In the genomic region with DNA sequence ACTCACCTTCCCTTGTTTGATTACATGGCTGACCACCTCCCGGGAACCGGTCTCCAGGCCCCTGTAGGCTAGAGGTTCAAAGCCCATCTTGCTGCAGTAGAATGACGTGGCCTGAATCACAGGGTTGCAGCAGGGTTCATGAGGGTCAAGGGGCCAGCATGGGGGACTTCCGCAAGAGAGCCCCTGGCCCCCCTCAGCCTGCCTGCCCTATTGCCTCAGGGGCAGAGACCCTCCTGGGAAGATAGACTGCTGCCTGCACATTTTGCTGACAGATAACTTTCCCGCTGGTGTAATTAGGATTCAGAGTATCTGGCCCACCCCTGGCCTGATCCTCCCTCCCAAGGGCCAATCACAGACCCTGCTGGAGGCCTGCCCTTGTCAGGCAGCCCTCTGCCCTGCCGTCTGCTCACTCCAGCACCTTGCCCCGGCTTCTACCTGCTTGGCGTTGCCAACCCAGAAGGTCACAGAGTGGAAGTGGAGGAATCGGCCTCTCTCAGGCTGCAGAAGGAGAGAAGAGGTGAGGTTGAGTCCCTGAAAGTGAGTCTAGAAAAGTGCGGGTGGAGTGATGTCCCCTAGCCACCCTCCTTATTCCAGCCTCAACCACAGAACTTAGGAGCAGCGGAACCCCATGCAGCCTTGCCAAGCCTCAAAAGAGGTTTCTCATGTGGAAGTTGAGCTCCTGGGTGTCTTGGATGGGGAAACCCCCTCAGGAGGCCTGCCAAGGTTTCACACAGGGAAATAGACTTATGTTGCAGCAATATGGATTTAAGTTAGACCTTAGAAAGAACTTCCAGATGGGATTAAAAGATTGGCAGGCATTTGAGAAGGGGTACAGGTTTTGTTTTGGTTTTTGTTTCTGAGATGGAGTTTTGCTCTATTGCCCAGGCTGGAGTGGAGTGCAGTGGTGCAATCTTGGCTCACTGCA, we compare ENCODE assay signal across 20 cellular contexts. TPM values are rescaled to one million over a fixed set of nuclear protein-coding genes. Genes with fewer than 3 reads are reported as not detected.
A peak's percentile ranks its signal among the peaks of the same experiment; 100 is the strongest.
DNase-seq lines count a peak whose midpoint lies in the region; ATAC-seq and TF ChIP-seq lines count a peak whose summit lies in the region.
"Had no signal": no experiment of that assay in that cellular context is flagged by ENCODE, and none has a peak within 500 bp of the region (broad histone marks: within the 10 kb centered on the region; RNA-seq: fewer than 3 reads in every experiment).

No MANE protein-coding gene starts in this region.

- H4K20me1 ChIP-seq in neural progenitor cell (ENCODE audit: low read depth) = no peaks in the 10 kb centered on the region

- H3K9ac ChIP-seq in neural progenitor cell = peak overlapping the region; percentile 20

- H3K27me3 ChIP-seq in gastroesophageal sphincter = no peaks in the 10 kb centered on the region
- no peaks in the 10 kb centered on the region for H3K27me3 ChIP-seq in neural progenitor cell
- no peaks in the 10 kb centered on the region for H3K27me3 ChIP-seq in HAP-1 (ENCODE audit: low read depth)
- H3K27me3 ChIP-seq: gastrocnemius medialis had no signal

- TF ChIP-seq POLR2A in gastroesophageal sphincter (IDR thresholded peaks at IDR 0.05) = no peak

- ATAC-seq in gastroesophageal sphincter (no peak), GM18907 (IDR thresholded peaks at IDR 0.05; ENCODE audit: unreplicated experiment) (no peak), sciatic nerve (no peak)
- ATAC-seq: gastrocnemius medialis had no signal

- no peak overlapping the region for H3K4me2 ChIP-seq in neural progenitor cell

- DNase-seq in NCI-H82 (lab: John Stamatoyannopoulos, UW) (peak; percentile 37), NCI-H82 treated with DMSO at 0.1 percent for 48 hours (lab: John Stamatoyannopoulos, UW; ENCODE audit: unreplicated experiment) (no peak), neural progenitor cell (ENCODE audit: low spot score) (peak; percentile 15), HAP-1 (ENCODE audit: low spot score in 2 of 2) (no peak), sciatic nerve (ENCODE audit: low spot score) (no peak), iPS-NIHi7 (ENCODE audit: extremely low spot score) (no peak)
- DNase-seq: activated CD4-positive, alpha-beta T cell treated with anti-CD3 and anti-CD28 coated beads, Interleukin-2, amount 50 U/mL, for 4 hours; activated naive CD8-positive, alpha-beta T cell treated with anti-CD3 and anti-CD28 coated beads for 36 hours; activated T-cell treated with anti-CD3 and anti-CD28 coated beads, Interleukin-2, amount 50 U/mL, for 1 hour; DMS153; gastrocnemius medialis; islet precursor cell; NCI-H187 treated with DMSO at 0.1 percent for 48 hours; NCI-H526; posterior cingulate gyrus; SK-N-SH had no signal

- H3F3A ChIP-seq in neural progenitor cell (ENCODE audit: low read depth) = peaks cover 9% of the 10 kb centered on the region

- H3K9me3 Mint-ChIP-seq in neural progenitor cell = no peaks in the 10 kb centered on the region
- H3K9me3 Mint-ChIP-seq: activated naive CD8-positive, alpha-beta T cell treated with anti-CD3 and anti-CD28 coated beads for 36 hours had no signal

- H3K4me3 Mint-ChIP-seq in neural progenitor cell = peak overlapping the region; percentile 77
- H3K4me3 Mint-ChIP-seq: activated naive CD8-positive, alpha-beta T cell treated with anti-CD3 and anti-CD28 coated beads for 36 hours; CD14-positive monocyte had no signal

- H3K4me1 Mint-ChIP-seq in neural progenitor cell = peaks cover 53% of the 10 kb centered on the region
- H3K4me1 Mint-ChIP-seq: activated naive CD8-positive, alpha-beta T cell treated with anti-CD3 and anti-CD28 coated beads for 36 hours had no signal

- H3K4me1 ChIP-seq in gastroesophageal sphincter = peaks cover 4 to 32% (median 14%) of the 10 kb centered on the region in 3 donors
- peaks cover 11% of the 10 kb centered on the region for H3K4me1 ChIP-seq in neural progenitor cell
- peaks cover 30% of the 10 kb centered on the region for H3K4me1 ChIP-seq in HAP-1

- peaks cover 3% of the 10 kb centered on the region for H3K27me3 Mint-ChIP-seq in neural progenitor cell (ENCODE audit: insufficient read depth, low read depth)
- H3K27me3 Mint-ChIP-seq: activated naive CD8-positive, alpha-beta T cell treated with anti-CD3 and anti-CD28 coated beads for 36 hours had no signal

- no peak overlapping the region for H2AFZ ChIP-seq in neural progenitor cell (replicated peaks)

- TF ChIP-seq CTCF in gastroesophageal sphincter (IDR thresholded peaks at IDR 0.05) = no peak
- TF ChIP-seq CTCF in neural progenitor cell (IDR thresholded peaks at IDR 0.05) = no peak

- H3K27ac ChIP-seq in gastroesophageal sphincter (peak overlapping the region in 3 of 4 donors; percentile 90 to 91 (median 90)), neural progenitor cell (no peak overlapping the region)
- H3K27ac ChIP-seq: 22Rv1 had no signal

- no peak overlapping the region for H3K4me3 ChIP-seq in gastroesophageal sphincter
- H3K4me3 ChIP-seq in neural progenitor cell = no peak overlapping the region
- no peak overlapping the region for H3K4me3 ChIP-seq in HAP-1
- H3K4me3 ChIP-seq: gastrocnemius medialis had no signal

- in situ Hi-C loops in HAP-1 (cut with MboI; ENCODE audit: low sequenced_read_pairs) = no loop called here

- WGBS in gastroesophageal sphincter (ENCODE audit: low coverage in 1 of 2), 2 donors = 82% methylated on average over 2 of the region's 11 CpGs; no CpG with 5 or more reads in 1 of the 2 donors

- no peaks in the 10 kb centered on the region for H3K9me3 ChIP-seq in gastroesophageal sphincter
- H3K9me3 ChIP-seq in neural progenitor cell (ENCODE audit: low read depth) = no peaks in the 10 kb centered on the region
- no peaks in the 10 kb centered on the region for H3K9me3 ChIP-seq in HAP-1
- H3K9me3 ChIP-seq: gastrocnemius medialis, SK-N-SH had no signal

- H3K36me3 ChIP-seq in gastroesophageal sphincter (no peaks in the 10 kb centered on the region), neural progenitor cell (no peaks in the 10 kb centered on the region), HAP-1 (replicated peaks) (no peaks in the 10 kb centered on the region)
- H3K36me3 ChIP-seq: gastrocnemius medialis had no signal

- H3K36me3 Mint-ChIP-seq in neural progenitor cell = no peaks in the 10 kb centered on the region
- H3K36me3 Mint-ChIP-seq: activated naive CD8-positive, alpha-beta T cell treated with anti-CD3 and anti-CD28 coated beads for 36 hours had no signal

- intact Hi-C loops in sciatic nerve (cut with DNase I) = no loop called here

- peak overlapping the region; percentile 96 for H3K27ac Mint-ChIP-seq in neural progenitor cell
- H3K27ac Mint-ChIP-seq: activated naive CD8-positive, alpha-beta T cell treated with anti-CD3 and anti-CD28 coated beads for 36 hours had no signal

- TF ChIP-seq EP300 in gastroesophageal sphincter (IDR thresholded peaks at IDR 0.05) = no peak

- H3K79me2 ChIP-seq in neural progenitor cell (ENCODE audit: low read depth) = no peaks in the 10 kb centered on the region

RNA-seq across cellular contexts. Expression of a gene that starts 1.1 kb away (rescaled TPM):
- total RNA-seq in gastroesophageal sphincter (1 to 10 TPM in 3 of 4 donors, not detected in 1; 1.2 to 5.0 (median 2.6) TPM), neural progenitor cell (ENCODE audit: low replicate concordance) (not detected in 2 replicates), sciatic nerve (0.40 TPM)
- total RNA-seq: activated naive CD8-positive, alpha-beta T cell treated with anti-CD3 and anti-CD28 coated beads for 36 hours had no signal

RNA-seq across cellular contexts. Expression of a gene that starts 31.0 kb away (rescaled TPM):
- total RNA-seq in gastroesophageal sphincter = 10 to 100 TPM; 54.8 to 79.5 (median 70.7) TPM
- total RNA-seq in neural progenitor cell (ENCODE audit: low replicate concordance) = 46.4 and 60.9 TPM in 2 replicates
- total RNA-seq in sciatic nerve = 34.3 TPM

RNA-seq across cellular contexts. Expression of a gene that starts 53.8 kb away (rescaled TPM):
- total RNA-seq in gastroesophageal sphincter (10 to 100 TPM in 3 of 4 donors, 1 to 10 TPM in 1; 9.6 to 25.1 (median 20.3) TPM), neural progenitor cell (ENCODE audit: low replicate concordance) (1.8 and 4.4 TPM in 2 replicates), sciatic nerve (26.3 TPM)

Comparison
In these comparisons a context has a peak if more than half of its experiments do, and no peak if none do; other contexts are left out.
1. DNase-seq: peak in NCI-H82 (single experiment) and neural progenitor cell (single experiment); none in NCI-H82 treated with DMSO at 0.1 percent for 48 hours (single experiment), HAP-1 (0 of 2), sciatic nerve (single experiment) and iPS-NIHi7 (single experiment).